Comparison of ENCODE assay signal across 27 cellular contexts in genomic region chr13:93624371-93624777, GRCh38.
DNase-seq lines count a peak whose midpoint lies in the region; ATAC-seq and TF ChIP-seq lines count a peak whose summit lies in the region.
"Had no signal": no experiment of that assay in that cellular context is flagged by ENCODE, and none has a peak within 500 bp of the region (broad histone marks: within the 10 kb centered on the region; RNA-seq: fewer than 3 reads in every experiment).

No MANE protein-coding gene starts in this region.

- H3K27me3 Mint-ChIP-seq in CD4-positive, alpha-beta T cell = no peaks in the 10 kb centered on the region
- H3K27me3 Mint-ChIP-seq: activated B cell treated with CpG ODN at 0.5 μM for 24 hours had no signal

- H3K4me1 ChIP-seq in adipocyte (ENCODE audit: control insufficient read depth, insufficient read depth, low read length) (no peaks in the 10 kb centered on the region), tibial artery (peaks cover 0 to 7% (median 0%) of the 10 kb centered on the region in 4 donors)
- H3K4me1 ChIP-seq: colonic mucosa, heart right ventricle, pancreas had no signal

- no peaks in the 10 kb centered on the region for H3K4me1 Mint-ChIP-seq in CD4-positive, alpha-beta T cell (ENCODE audit: low read depth)
- H3K4me1 Mint-ChIP-seq: activated B cell treated with CpG ODN at 0.5 μM for 24 hours; activated naive CD8-positive, alpha-beta T cell treated with anti-CD3 and anti-CD28 coated beads for 36 hours; naive thymus-derived CD4-positive, alpha-beta T cell had no signal

- intact Hi-C loops in tibial artery (cut with DNase I; ENCODE audit: low total_unique reads) = no loop called here
- intact Hi-C loops in CD4-positive, alpha-beta T cell (cut with DNase I, micrococcal nuclease) = no loop called here

- CTCF ChIA-PET in CD4-positive, alpha-beta T cell (lab: Charles Lee) = interaction anchor here (0.7 to 1.4 kb wide), 3 partner anchors 40 to 1799 kb away, joined by 3 read pairs; no protein-coding TSS in a partner anchor

- DNase-seq in DMS 273 (lab: John Stamatoyannopoulos, UW; ENCODE audit: unreplicated experiment) (peak; percentile 70), LHCN-M2 (ENCODE audit: low read depth) (peak; percentile 61), adipocyte (ENCODE audit: low read depth) (peak; percentile 25), fibroblast of the aortic adventitia (ENCODE audit: low read depth) (peak; percentile 71), tibial artery (no peak)
- DNase-seq in stimulated activated CD4-positive, alpha-beta T cell treated with anti-CD3 and anti-CD28 coated beads, Interleukin-2, amount 100 ng/mL, for 24 hours = no peak
- no peak for DNase-seq in stimulated activated CD4-positive, alpha-beta T cell treated with anti-CD3 and anti-CD28 coated beads, Interleukin-12 subunit alpha, Interleukin-12 subunit beta, amount 100 ng/mL, for 4 hours
- DNase-seq in CD4-positive, alpha-beta T cell = no peak
- DNase-seq: ACHN; activated B cell treated with CpG ODN at 0.5 μM for 24 hours; activated CD4-positive, alpha-beta T cell treated with anti-CD3 and anti-CD28 coated beads, Interleukin-2, amount 50 U/mL, for 48 hours; activated CD8-positive, alpha-beta memory T cell treated with anti-CD3 and anti-CD28 coated beads, Interleukin-2, amount 50 U/mL, for 48 hours; activated naive CD8-positive, alpha-beta T cell treated with anti-CD3 and anti-CD28 coated beads for 36 hours; colonic mucosa; endodermal cell; heart right ventricle; naive thymus-derived CD4-positive, alpha-beta T cell; NCI-H1694 treated with DMSO at 0.1 percent for 48 hours; pancreas; right cardiac atrium; substantia nigra had no signal

- H3K4me3 Mint-ChIP-seq in CD4-positive, alpha-beta T cell = no peak overlapping the region
- H3K4me3 Mint-ChIP-seq: activated B cell treated with CpG ODN at 0.5 μM for 24 hours; activated naive CD8-positive, alpha-beta T cell treated with anti-CD3 and anti-CD28 coated beads for 36 hours; endodermal cell; naive thymus-derived CD4-positive, alpha-beta T cell; T-helper 2 cell treated with Interferon-gamma antibody and Interleukin-4, amounts not matched to agents 5 μg/mL and 100 μg/mL, for 36 hours had no signal

- H3K27me3 ChIP-seq in adipocyte (replicated peaks; ENCODE audit: control insufficient read depth, insufficient read depth, low read length) = no peaks in the 10 kb centered on the region
- no peaks in the 10 kb centered on the region for H3K27me3 ChIP-seq in tibial artery
- no peaks in the 10 kb centered on the region for H3K27me3 ChIP-seq in CD4-positive, alpha-beta T cell (ENCODE audit: control insufficient read depth, insufficient read depth, low read length)
- H3K27me3 ChIP-seq: BLaER1 treated with 17β-estradiol and CSF1 and Interleukin-3, amounts not matched to agents 10 nM and 100 nM; colonic mucosa; heart right ventricle; pancreas had no signal

- no peak overlapping the region for H3K4me3 ChIP-seq in adipocyte (ENCODE audit: low read length)
- no peak overlapping the region for H3K4me3 ChIP-seq in fibroblast of the aortic adventitia (ENCODE audit: low read depth, low read length)
- no peak overlapping the region for H3K4me3 ChIP-seq in tibial artery
- H3K4me3 ChIP-seq: BLaER1 treated with 17β-estradiol and CSF1 and Interleukin-3, amounts not matched to agents 10 nM and 100 nM; colonic mucosa; heart right ventricle; K562; pancreas; SK-N-MC had no signal

- H3K36me3 ChIP-seq in adipocyte (ENCODE audit: control insufficient read depth, insufficient read depth, low read length, severe bottlenecking) = no peaks in the 10 kb centered on the region
- no peaks in the 10 kb centered on the region for H3K36me3 ChIP-seq in tibial artery
- H3K36me3 ChIP-seq: BLaER1 treated with 17β-estradiol and CSF1 and Interleukin-3, amounts not matched to agents 10 nM and 100 nM; colonic mucosa; heart right ventricle; pancreas had no signal

- POLR2A ChIA-PET in CD4-positive, alpha-beta T cell (lab: Charles Lee) = no interaction called here

- H3K27ac Mint-ChIP-seq in CD4-positive, alpha-beta T cell = no peak overlapping the region
- H3K27ac Mint-ChIP-seq: activated B cell treated with CpG ODN at 0.5 μM for 24 hours; activated naive CD8-positive, alpha-beta T cell treated with anti-CD3 and anti-CD28 coated beads for 36 hours; activated T-helper 2 cell treated with anti-CD3 and anti-CD28 coated beads, Interferon-gamma antibody, Interleukin-2, Interleukin-4, amounts not matched to agents 10 μg/mL and 5 μg/mL and 100 μg/mL, durations not matched to agents 14 hours and 24 hours and 36 hours; endodermal cell; naive thymus-derived CD4-positive, alpha-beta T cell; T-helper 2 cell treated with Interferon-gamma antibody and Interleukin-4, amounts not matched to agents 5 μg/mL and 100 μg/mL, for 36 hours had no signal

- H3K9me3 Mint-ChIP-seq in CD4-positive, alpha-beta T cell = no peaks in the 10 kb centered on the region
- H3K9me3 Mint-ChIP-seq: activated naive CD8-positive, alpha-beta T cell treated with anti-CD3 and anti-CD28 coated beads for 36 hours; activated T-helper 2 cell treated with anti-CD3 and anti-CD28 coated beads, Interferon-gamma antibody, Interleukin-2, Interleukin-4, amounts not matched to agents 10 μg/mL and 5 μg/mL and 100 μg/mL, durations not matched to agents 14 hours and 24 hours and 36 hours; T-helper 2 cell treated with Interferon-gamma antibody and Interleukin-4, amounts not matched to agents 5 μg/mL and 100 μg/mL, for 36 hours had no signal

- no peak for ATAC-seq in CD4-positive, alpha-beta T cell (ENCODE audit: poor library complexity)
- ATAC-seq: heart right ventricle; K562; left lobe of liver; naive thymus-derived CD4-positive, alpha-beta T cell; pancreas; right cardiac atrium had no signal

- no peak overlapping the region for H3K9ac ChIP-seq in adipocyte (ENCODE audit: low read length)
- H3K9ac ChIP-seq: BLaER1 treated with 17β-estradiol and CSF1 and Interleukin-3, amounts not matched to agents 10 nM and 100 nM had no signal

- no peaks in the 10 kb centered on the region for H3K36me3 Mint-ChIP-seq in CD4-positive, alpha-beta T cell (ENCODE audit: low read depth)
- H3K36me3 Mint-ChIP-seq: activated naive CD8-positive, alpha-beta T cell treated with anti-CD3 and anti-CD28 coated beads for 36 hours; naive thymus-derived CD4-positive, alpha-beta T cell had no signal

- TF ChIP-seq CTCF in fibroblast of the aortic adventitia (IDR thresholded peaks at IDR 0.05; ENCODE audit: insufficient read depth, low read length) (no peak), tibial artery (IDR thresholded peaks at IDR 0.05) (no peak)
- no peak for TF ChIP-seq CTCF in CD4-positive, alpha-beta T cell (IDR thresholded peaks at IDR 0.05)

- H3K27ac ChIP-seq in tibial artery = no peak overlapping the region
- no peak overlapping the region for H3K27ac ChIP-seq in CD4-positive, alpha-beta T cell (ENCODE audit: low read depth, low read length)
- H3K27ac ChIP-seq: BLaER1 treated with 17β-estradiol and CSF1 and Interleukin-3, amounts not matched to agents 10 nM and 100 nM; colonic mucosa; heart right ventricle; pancreas; SK-N-MC had no signal

- no peaks in the 10 kb centered on the region for H3K9me3 ChIP-seq in adipocyte (ENCODE audit: control insufficient read depth, low read length)
- no peaks in the 10 kb centered on the region for H3K9me3 ChIP-seq in tibial artery
- no peaks in the 10 kb centered on the region for H3K9me3 ChIP-seq in CD4-positive, alpha-beta T cell (ENCODE audit: control insufficient read depth, low read length)
- H3K9me3 ChIP-seq: BLaER1 treated with 17β-estradiol and CSF1 and Interleukin-3, amounts not matched to agents 10 nM and 100 nM; colonic mucosa; heart right ventricle; pancreas had no signal

Comparison
In these comparisons a context has a peak if more than half of its experiments do, and no peak if none do; other contexts are left out.
1. DNase-seq: peak in DMS 273 (single experiment), LHCN-M2 (single experiment), adipocyte (single experiment) and fibroblast of the aortic adventitia (single experiment); none in stimulated activated CD4-positive, alpha-beta T cell treated with anti-CD3 and anti-CD28 coated beads, Interleukin-2, amount 100 ng/mL, for 24 hours (0 of 2), tibial artery (0 of 2), stimulated activated CD4-positive, alpha-beta T cell treated with anti-CD3 and anti-CD28 coated beads, Interleukin-12 subunit alpha, Interleukin-12 subunit beta, amount 100 ng/mL, for 4 hours (single experiment) and CD4-positive, alpha-beta T cell (0 of 10).